1 cellular context compared by ENCODE assay signal in the genomic region with DNA sequence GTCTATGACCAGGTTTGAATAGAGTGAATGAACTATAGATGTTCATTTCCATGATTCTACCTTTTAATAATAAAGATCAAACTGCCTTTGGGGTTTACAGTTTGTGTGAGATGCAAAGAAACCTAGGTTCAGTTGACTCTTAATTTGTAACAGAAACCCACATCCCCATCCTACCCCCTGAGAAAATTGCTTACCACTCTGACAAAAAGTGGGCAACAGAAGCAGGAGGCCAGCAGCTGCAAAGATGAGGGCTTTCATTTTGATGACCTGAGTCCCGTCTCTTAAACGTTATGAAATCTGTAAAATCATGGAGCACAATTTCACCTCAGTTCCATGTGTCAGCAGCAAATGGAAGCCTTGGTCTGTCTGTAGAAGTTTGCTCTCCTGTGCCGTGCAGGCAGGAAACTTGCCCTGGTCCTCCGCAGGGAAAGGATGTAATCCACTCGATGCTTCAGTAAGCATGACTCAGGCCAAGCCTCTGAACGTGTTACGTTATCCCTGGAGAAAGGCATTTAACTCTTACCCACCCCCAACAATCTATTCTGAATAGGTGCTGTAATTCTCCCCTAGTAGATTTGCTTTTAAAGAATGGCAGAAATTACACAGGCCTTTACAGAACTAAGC.
TF ChIP-seq lines count a peak whose summit lies in the region.

A gene with protein sequence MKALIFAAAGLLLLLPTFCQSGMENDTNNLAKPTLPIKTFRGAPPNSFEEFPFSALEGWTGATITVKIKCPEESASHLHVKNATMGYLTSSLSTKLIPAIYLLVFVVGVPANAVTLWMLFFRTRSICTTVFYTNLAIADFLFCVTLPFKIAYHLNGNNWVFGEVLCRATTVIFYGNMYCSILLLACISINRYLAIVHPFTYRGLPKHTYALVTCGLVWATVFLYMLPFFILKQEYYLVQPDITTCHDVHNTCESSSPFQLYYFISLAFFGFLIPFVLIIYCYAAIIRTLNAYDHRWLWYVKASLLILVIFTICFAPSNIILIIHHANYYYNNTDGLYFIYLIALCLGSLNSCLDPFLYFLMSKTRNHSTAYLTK (minus strand): TSS at position 431 of the 624 bp plus-strand sequence. CDS start 173 bp downstream, at position 258.

TF ChIP-seq in SK-N-SH, 30 proteins besides CTCF, POLR2A, EP300 and RAD21 (continued from another document):
- TF ChIP-seq, protein P1, sequence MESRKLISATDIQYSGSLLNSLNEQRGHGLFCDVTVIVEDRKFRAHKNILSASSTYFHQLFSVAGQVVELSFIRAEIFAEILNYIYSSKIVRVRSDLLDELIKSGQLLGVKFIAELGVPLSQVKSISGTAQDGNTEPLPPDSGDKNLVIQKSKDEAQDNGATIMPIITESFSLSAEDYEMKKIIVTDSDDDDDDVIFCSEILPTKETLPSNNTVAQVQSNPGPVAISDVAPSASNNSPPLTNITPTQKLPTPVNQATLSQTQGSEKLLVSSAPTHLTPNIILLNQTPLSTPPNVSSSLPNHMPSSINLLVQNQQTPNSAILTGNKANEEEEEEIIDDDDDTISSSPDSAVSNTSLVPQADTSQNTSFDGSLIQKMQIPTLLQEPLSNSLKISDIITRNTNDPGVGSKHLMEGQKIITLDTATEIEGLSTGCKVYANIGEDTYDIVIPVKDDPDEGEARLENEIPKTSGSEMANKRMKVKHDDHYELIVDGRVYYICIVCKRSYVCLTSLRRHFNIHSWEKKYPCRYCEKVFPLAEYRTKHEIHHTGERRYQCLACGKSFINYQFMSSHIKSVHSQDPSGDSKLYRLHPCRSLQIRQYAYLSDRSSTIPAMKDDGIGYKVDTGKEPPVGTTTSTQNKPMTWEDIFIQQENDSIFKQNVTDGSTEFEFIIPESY (IDR thresholded peaks at IDR 0.05; ENCODE audit: borderline replicate concordance, low read depth), result no peak
- peak; percentile 21 for TF ChIP-seq JUND (IDR thresholded peaks at IDR 0.05)
- TF ChIP-seq, protein P2, sequence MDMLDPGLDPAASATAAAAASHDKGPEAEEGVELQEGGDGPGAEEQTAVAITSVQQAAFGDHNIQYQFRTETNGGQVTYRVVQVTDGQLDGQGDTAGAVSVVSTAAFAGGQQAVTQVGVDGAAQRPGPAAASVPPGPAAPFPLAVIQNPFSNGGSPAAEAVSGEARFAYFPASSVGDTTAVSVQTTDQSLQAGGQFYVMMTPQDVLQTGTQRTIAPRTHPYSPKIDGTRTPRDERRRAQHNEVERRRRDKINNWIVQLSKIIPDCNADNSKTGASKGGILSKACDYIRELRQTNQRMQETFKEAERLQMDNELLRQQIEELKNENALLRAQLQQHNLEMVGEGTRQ (IDR thresholded peaks at IDR 0.05; ENCODE audit: borderline replicate concordance, low read depth, low read length), result no peak
- TF ChIP-seq POLR2AphosphoS5 (IDR thresholded peaks at IDR 0.05; ENCODE audit: low read depth, low read length), result peak; percentile 79
- TF ChIP-seq MEF2A (IDR thresholded peaks at IDR 0.05; ENCODE audit: borderline replicate concordance, low read depth), result no peak
- no peak for TF ChIP-seq SMC3 (IDR thresholded peaks at IDR 0.05; ENCODE audit: low read depth, low read length)
- TF ChIP-seq MXI1 (IDR thresholded peaks at IDR 0.05; ENCODE audit: low read depth, low read length), result no peak
- no peak for TF ChIP-seq FOXJ3 (CRISPR knock-in tag; IDR thresholded peaks at IDR 0.05)
- no peak for TF ChIP-seq ELF1 (IDR thresholded peaks at IDR 0.05)
- TF ChIP-seq, protein P3, sequence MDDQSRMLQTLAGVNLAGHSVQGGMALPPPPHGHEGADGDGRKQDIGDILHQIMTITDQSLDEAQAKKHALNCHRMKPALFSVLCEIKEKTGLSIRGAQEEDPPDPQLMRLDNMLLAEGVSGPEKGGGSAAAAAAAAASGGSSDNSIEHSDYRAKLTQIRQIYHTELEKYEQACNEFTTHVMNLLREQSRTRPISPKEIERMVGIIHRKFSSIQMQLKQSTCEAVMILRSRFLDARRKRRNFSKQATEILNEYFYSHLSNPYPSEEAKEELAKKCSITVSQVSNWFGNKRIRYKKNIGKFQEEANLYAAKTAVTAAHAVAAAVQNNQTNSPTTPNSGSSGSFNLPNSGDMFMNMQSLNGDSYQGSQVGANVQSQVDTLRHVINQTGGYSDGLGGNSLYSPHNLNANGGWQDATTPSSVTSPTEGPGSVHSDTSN (IDR thresholded peaks at IDR 0.05), result no peak
- TF ChIP-seq, protein P4, sequence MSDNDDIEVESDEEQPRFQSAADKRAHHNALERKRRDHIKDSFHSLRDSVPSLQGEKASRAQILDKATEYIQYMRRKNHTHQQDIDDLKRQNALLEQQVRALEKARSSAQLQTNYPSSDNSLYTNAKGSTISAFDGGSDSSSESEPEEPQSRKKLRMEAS (IDR thresholded peaks at IDR 0.05; ENCODE audit: low read depth), result peak; percentile 83
- TF ChIP-seq RCOR1 (IDR thresholded peaks at IDR 0.05; ENCODE audit: low read length), result no peak
- no peak for TF ChIP-seq RXRA (IDR thresholded peaks at IDR 0.05; ENCODE audit: borderline replicate concordance, low read depth)
- TF ChIP-seq TCF12 (IDR thresholded peaks at IDR 0.05), result peak; percentile 31; the same call in 1 of the 2 replicates
- TF ChIP-seq EZH2phosphoT487 (IDR thresholded peaks at IDR 0.05; ENCODE audit: borderline replicate concordance, low read depth), result no peak
